14 cellular contexts compared by ENCODE assay signal in the genomic region with DNA sequence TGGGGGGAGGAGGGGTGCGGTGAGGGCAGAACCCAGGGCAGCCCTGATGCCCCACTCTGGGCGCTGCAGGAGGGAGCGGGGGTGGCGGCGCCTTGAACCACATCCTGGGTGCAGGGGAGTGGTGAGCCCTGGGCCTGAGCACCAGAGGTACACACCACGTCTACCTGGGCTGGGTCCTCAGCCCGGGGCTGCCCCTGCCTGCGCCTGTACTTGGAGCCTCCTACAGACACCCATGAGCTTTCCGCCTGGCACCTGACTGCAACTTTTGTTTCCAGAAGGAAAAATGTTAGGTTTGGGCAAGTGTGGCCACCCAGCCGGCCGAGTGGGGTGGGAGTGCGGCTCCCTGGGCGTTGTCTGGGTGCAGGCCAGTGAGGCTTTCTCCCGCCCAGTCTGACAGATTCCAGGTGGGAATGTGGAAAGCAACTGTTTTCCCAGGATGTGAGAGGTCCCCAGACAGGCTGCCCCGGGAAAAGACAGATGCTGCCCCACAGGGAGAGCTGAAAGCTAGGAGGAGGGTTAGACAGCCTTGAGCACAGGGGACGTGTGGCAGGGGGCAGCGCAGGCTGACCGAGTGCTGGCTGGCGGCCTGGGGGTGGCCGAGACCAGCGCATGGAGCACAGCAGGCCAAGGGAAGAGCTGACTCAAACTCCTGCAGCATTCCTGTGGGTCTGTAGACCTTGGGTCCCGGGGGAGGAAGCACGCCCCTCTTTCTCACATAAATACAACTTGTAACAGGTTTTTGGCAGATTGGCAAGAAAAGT. TPM values are rescaled to one million over a fixed set of nuclear protein-coding genes. Genes with fewer than 3 reads are reported as not detected.
A peak's percentile ranks its signal among the peaks of the same experiment; 100 is the strongest.
DNase-seq lines count a peak whose midpoint lies in the region; ATAC-seq and TF ChIP-seq lines count a peak whose summit lies in the region.
"Had no signal": no experiment of that assay in that cellular context is flagged by ENCODE, and none has a peak within 500 bp of the region (broad histone marks: within the 10 kb centered on the region; RNA-seq: fewer than 3 reads in every experiment).

No MANE protein-coding gene starts in this region.

- ATAC-seq in activated CD8-positive, alpha-beta memory T cell treated with anti-CD3 and anti-CD28 coated beads, Interleukin-2, amount 10 ng/mL, durations not matched to agents 7 days and 5 days: no peak
- ATAC-seq: GM12878; stimulated activated naive B cell treated with anti-CD40 and anti-IgM and Interleukin-4, amounts not matched to agents 10 μg/mL and 1 μg/mL and 100 μg/mL, for 72 hours had no signal

- H3K27ac ChIP-seq in WERI-Rb-1 (no peak overlapping the region), spleen (no peak overlapping the region)
- H3K27ac ChIP-seq: esophagus muscularis mucosa, VCaP had no signal

- no peak for TF ChIP-seq CTCF in WERI-Rb-1 (IDR thresholded peaks at IDR 0.05; ENCODE audit: low read depth, low read length)
- no peak for TF ChIP-seq CTCF in spleen (IDR thresholded peaks at IDR 0.05 in 8 of 11, conservative IDR thresholded peaks at IDR 0.05 in 3 of 11)

- H3K9me3 Mint-ChIP-seq in activated CD8-positive, alpha-beta memory T cell treated with anti-CD3 and anti-CD28 coated beads, Interleukin-2, amount 10 ng/mL, durations not matched to agents 7 days and 5 days (ENCODE audit: low read depth): no peaks in the 10 kb centered on the region
- H3K9me3 Mint-ChIP-seq in activated T-helper 1 cell treated with anti-CD3 and anti-CD28 coated beads, Interleukin-12 subunit alpha, Interleukin-12 subunit beta, Interleukin-2, Interleukin-4 antibody, amounts not matched to agents 30 ng/mL and 10 ng/mL and 1 ng/mL, durations not matched to agents 14 hours and 24 hours and 36 hours: no peaks in the 10 kb centered on the region
- H3K9me3 Mint-ChIP-seq: stimulated activated naive B cell treated with anti-CD40 and anti-IgM and Interleukin-4, amounts not matched to agents 10 μg/mL and 1 μg/mL and 100 μg/mL, for 72 hours had no signal

- CTCF ChIA-PET in activated CD8-positive, alpha-beta memory T cell treated with anti-CD3 and anti-CD28 coated beads, Interleukin-2, amount 10 ng/mL, durations not matched to agents 7 days and 5 days (lab: Charles Lee): interaction anchor here (1.0 kb wide), 1 partner anchor 80 kb away, joined by 3 read pairs; no protein-coding TSS in a partner anchor

- no peaks in the 10 kb centered on the region for H3K4me1 Mint-ChIP-seq in activated CD8-positive, alpha-beta memory T cell treated with anti-CD3 and anti-CD28 coated beads, Interleukin-2, amount 10 ng/mL, durations not matched to agents 7 days and 5 days
- H3K4me1 Mint-ChIP-seq in activated T-helper 1 cell treated with anti-CD3 and anti-CD28 coated beads, Interleukin-12 subunit alpha, Interleukin-12 subunit beta, Interleukin-2, Interleukin-4 antibody, amounts not matched to agents 30 ng/mL and 10 ng/mL and 1 ng/mL, durations not matched to agents 14 hours and 24 hours and 36 hours (ENCODE audit: low read depth): no peaks in the 10 kb centered on the region

- no peaks in the 10 kb centered on the region for H3K36me3 Mint-ChIP-seq in activated CD8-positive, alpha-beta memory T cell treated with anti-CD3 and anti-CD28 coated beads, Interleukin-2, amount 10 ng/mL, durations not matched to agents 7 days and 5 days
- no peaks in the 10 kb centered on the region for H3K36me3 Mint-ChIP-seq in activated T-helper 1 cell treated with anti-CD3 and anti-CD28 coated beads, Interleukin-12 subunit alpha, Interleukin-12 subunit beta, Interleukin-2, Interleukin-4 antibody, amounts not matched to agents 30 ng/mL and 10 ng/mL and 1 ng/mL, durations not matched to agents 14 hours and 24 hours and 36 hours (ENCODE audit: low read depth)

- H3K27me3 ChIP-seq in WERI-Rb-1 (ENCODE audit: insufficient read depth, low read depth, severe bottlenecking) (no peaks in the 10 kb centered on the region), spleen (replicated peaks in 1 of 7) (no peaks in the 10 kb centered on the region)
- H3K27me3 ChIP-seq: esophagus muscularis mucosa had no signal

- DNase-seq in activated CD8-positive, alpha-beta memory T cell treated with anti-CD3 and anti-CD28 coated beads, Interleukin-2, amount 50 U/mL, for 4 hours: peak; percentile 9
- no peak for DNase-seq in activated CD8-positive, alpha-beta memory T cell treated with anti-CD3 and anti-CD28 coated beads, Interleukin-2, amount 10 ng/mL, durations not matched to agents 7 days and 5 days
- peak; percentile 14 for DNase-seq in WERI-Rb-1
- peak; percentile 77 for DNase-seq in iris pigment epithelial cell (ENCODE audit: low read depth)
- peak; percentile 62 for DNase-seq in spleen
- no peak for DNase-seq in NCI-H69 (lab: John Stamatoyannopoulos, UW)
- DNase-seq in activated T-helper 1 cell treated with anti-CD3 and anti-CD28 coated beads, Interleukin-12 subunit alpha, Interleukin-12 subunit beta, Interleukin-2, Interleukin-4 antibody, amounts not matched to agents 30 ng/mL and 10 ng/mL and 1 ng/mL, durations not matched to agents 14 hours and 24 hours and 36 hours (ENCODE audit: low spot score): no peak
- no peak for DNase-seq in foreskin melanocyte
- DNase-seq: stimulated activated naive B cell treated with anti-CD40 and anti-IgM and Interleukin-4, amounts not matched to agents 10 μg/mL and 1 μg/mL and 100 μg/mL, for 72 hours had no signal

- no peak overlapping the region for H3K4me3 Mint-ChIP-seq in activated CD8-positive, alpha-beta memory T cell treated with anti-CD3 and anti-CD28 coated beads, Interleukin-2, amount 10 ng/mL, durations not matched to agents 7 days and 5 days
- H3K4me3 Mint-ChIP-seq in activated T-helper 1 cell treated with anti-CD3 and anti-CD28 coated beads, Interleukin-12 subunit alpha, Interleukin-12 subunit beta, Interleukin-2, Interleukin-4 antibody, amounts not matched to agents 30 ng/mL and 10 ng/mL and 1 ng/mL, durations not matched to agents 14 hours and 24 hours and 36 hours: no peak overlapping the region
- H3K4me3 Mint-ChIP-seq: stimulated activated naive B cell treated with anti-CD40 and anti-IgM and Interleukin-4, amounts not matched to agents 10 μg/mL and 1 μg/mL and 100 μg/mL, for 72 hours had no signal

- TF ChIP-seq POLR2A in spleen (IDR thresholded peaks at IDR 0.05): no peak

- H3K4me3 ChIP-seq in WERI-Rb-1 (ENCODE audit: low read depth, low read length): no peak overlapping the region
- no peak overlapping the region for H3K4me3 ChIP-seq in spleen
- H3K4me3 ChIP-seq: esophagus muscularis mucosa, GM12878, lung had no signal

- no peaks in the 10 kb centered on the region for H3K27me3 Mint-ChIP-seq in activated CD8-positive, alpha-beta memory T cell treated with anti-CD3 and anti-CD28 coated beads, Interleukin-2, amount 10 ng/mL, durations not matched to agents 7 days and 5 days
- no peaks in the 10 kb centered on the region for H3K27me3 Mint-ChIP-seq in activated T-helper 1 cell treated with anti-CD3 and anti-CD28 coated beads, Interleukin-12 subunit alpha, Interleukin-12 subunit beta, Interleukin-2, Interleukin-4 antibody, amounts not matched to agents 30 ng/mL and 10 ng/mL and 1 ng/mL, durations not matched to agents 14 hours and 24 hours and 36 hours (ENCODE audit: insufficient read depth)
- H3K27me3 Mint-ChIP-seq: stimulated activated naive B cell treated with anti-CD40 and anti-IgM and Interleukin-4, amounts not matched to agents 10 μg/mL and 1 μg/mL and 100 μg/mL, for 72 hours had no signal

- intact Hi-C loops in spleen (cut with DNase I; ENCODE audit: low total_unique reads): no loop called here
- intact Hi-C loops in activated T-helper 1 cell treated with anti-CD3 and anti-CD28 coated beads, Interleukin-12 subunit alpha, Interleukin-12 subunit beta, Interleukin-2, Interleukin-4 antibody, amounts not matched to agents 30 ng/mL and 10 ng/mL and 1 ng/mL, durations not matched to agents 14 hours and 24 hours and 36 hours (cut with micrococcal nuclease): no loop called here

- no peak overlapping the region for H3K27ac Mint-ChIP-seq in activated CD8-positive, alpha-beta memory T cell treated with anti-CD3 and anti-CD28 coated beads, Interleukin-2, amount 10 ng/mL, durations not matched to agents 7 days and 5 days
- no peak overlapping the region for H3K27ac Mint-ChIP-seq in activated T-helper 1 cell treated with anti-CD3 and anti-CD28 coated beads, Interleukin-12 subunit alpha, Interleukin-12 subunit beta, Interleukin-2, Interleukin-4 antibody, amounts not matched to agents 30 ng/mL and 10 ng/mL and 1 ng/mL, durations not matched to agents 14 hours and 24 hours and 36 hours
- H3K27ac Mint-ChIP-seq: stimulated activated naive B cell treated with anti-CD40 and anti-IgM and Interleukin-4, amounts not matched to agents 10 μg/mL and 1 μg/mL and 100 μg/mL, for 72 hours had no signal

- H3K4me1 ChIP-seq in spleen: peaks cover 0 to 19% (median 7%) of the 10 kb centered on the region in 6 donors

- no peaks in the 10 kb centered on the region for H3K36me3 ChIP-seq in WERI-Rb-1
- H3K36me3 ChIP-seq in spleen: peaks cover 0 to 53% (median 9%) of the 10 kb centered on the region in 6 donors

- 75 to 85% (median 84%) methylated on average over 18 to 23 of the region's 23 CpGs for WGBS in spleen, 5 donors

- H3K9me3 ChIP-seq in WERI-Rb-1 (ENCODE audit: severe bottlenecking): no peaks in the 10 kb centered on the region
- no peaks in the 10 kb centered on the region for H3K9me3 ChIP-seq in spleen
- H3K9me3 ChIP-seq: esophagus muscularis mucosa had no signal

RNA-seq across cellular contexts. Expression of gene GNB1L, which starts 44.1 kb away (rescaled TPM):
- 10 to 100 TPM; 13.7 to 14.7 TPM for total RNA-seq in activated CD8-positive, alpha-beta memory T cell treated with anti-CD3 and anti-CD28 coated beads, Interleukin-2, amount 10 ng/mL, durations not matched to agents 7 days and 5 days
- total RNA-seq in spleen: 1 to 10 TPM; 5.7 to 8.1 (median 7.9) TPM
- 10 to 100 TPM in 2 of 3 donors, 1 to 10 TPM in 1; 7.7 to 10.4 (median 10.1) TPM for polyA plus RNA-seq in spleen
- total RNA-seq in activated T-helper 1 cell treated with anti-CD3 and anti-CD28 coated beads, Interleukin-12 subunit alpha, Interleukin-12 subunit beta, Interleukin-2, Interleukin-4 antibody, amounts not matched to agents 30 ng/mL and 10 ng/mL and 1 ng/mL, durations not matched to agents 14 hours and 24 hours and 36 hours: 20.6 and 21.5 TPM in 2 replicates

RNA-seq across cellular contexts. Expression of gene RTL10, which starts 44.1 kb away (rescaled TPM):
- 10 to 100 TPM; 12.8 to 15.9 TPM for total RNA-seq in activated CD8-positive, alpha-beta memory T cell treated with anti-CD3 and anti-CD28 coated beads, Interleukin-2, amount 10 ng/mL, durations not matched to agents 7 days and 5 days
- 10 to 100 TPM; 17.0 to 22.9 (median 18.8) TPM for total RNA-seq in spleen
- polyA plus RNA-seq in spleen: 10 to 100 TPM in 2 of 3 donors, 1 to 10 TPM in 1; 8.3 to 13.4 (median 10.8) TPM
- 22.2 and 24.1 TPM in 2 replicates for total RNA-seq in activated T-helper 1 cell treated with anti-CD3 and anti-CD28 coated beads, Interleukin-12 subunit alpha, Interleukin-12 subunit beta, Interleukin-2, Interleukin-4 antibody, amounts not matched to agents 30 ng/mL and 10 ng/mL and 1 ng/mL, durations not matched to agents 14 hours and 24 hours and 36 hours

RNA-seq across cellular contexts. Expression of gene TBX1, which starts 50.0 kb away (rescaled TPM):
- 1 to 10 TPM in 1 of 2 experiments, under 1 TPM in 1; 0.91 to 1.1 TPM for total RNA-seq in activated CD8-positive, alpha-beta memory T cell treated with anti-CD3 and anti-CD28 coated beads, Interleukin-2, amount 10 ng/mL, durations not matched to agents 7 days and 5 days
- 10 to 100 TPM in 1 of 7 donors, 1 to 10 TPM in 3, under 1 TPM in 3; 0.23 to 10.5 (median 3.1) TPM for total RNA-seq in spleen
- under 1 TPM; 0.17 to 0.71 (median 0.61) TPM for polyA plus RNA-seq in spleen
- 0.29 and 0.56 TPM in 2 replicates for total RNA-seq in activated T-helper 1 cell treated with anti-CD3 and anti-CD28 coated beads, Interleukin-12 subunit alpha, Interleukin-12 subunit beta, Interleukin-2, Interleukin-4 antibody, amounts not matched to agents 30 ng/mL and 10 ng/mL and 1 ng/mL, durations not matched to agents 14 hours and 24 hours and 36 hours
- total RNA-seq: GM12878 had no signal
- polyA plus RNA-seq: BJ, GM12878 had no signal

Comparison
In these comparisons a context has a peak if more than half of its experiments do, and no peak if none do; other contexts are left out.
1. DNase-seq: peak in activated CD8-positive, alpha-beta memory T cell treated with anti-CD3 and anti-CD28 coated beads, Interleukin-2, amount 50 U/mL, for 4 hours (single experiment), WERI-Rb-1 (single experiment), iris pigment epithelial cell (single experiment) and spleen (single experiment); none in activated CD8-positive, alpha-beta memory T cell treated with anti-CD3 and anti-CD28 coated beads, Interleukin-2, amount 10 ng/mL, durations not matched to agents 7 days and 5 days (single experiment), NCI-H69 (single experiment), activated T-helper 1 cell treated with anti-CD3 and anti-CD28 coated beads, Interleukin-12 subunit alpha, Interleukin-12 subunit beta, Interleukin-2, Interleukin-4 antibody, amounts not matched to agents 30 ng/mL and 10 ng/mL and 1 ng/mL, durations not matched to agents 14 hours and 24 hours and 36 hours (single experiment) and foreskin melanocyte (single experiment).